ENCODE assay signal across 12 cellular contexts in genomic region chr9:93578844-93579243, GRCh38. TPM values are rescaled to one million over a fixed set of nuclear protein-coding genes. Genes with fewer than 3 reads are reported as not detected.
DNase-seq lines count a peak whose midpoint lies in the region; ATAC-seq and TF ChIP-seq lines count a peak whose summit lies in the region.
"Had no signal": no experiment of that assay in that cellular context is flagged by ENCODE, and none has a peak within 500 bp of the region (broad histone marks: within the 10 kb centered on the region; RNA-seq: fewer than 3 reads in every experiment).

No MANE protein-coding gene starts in this region.

- intact Hi-C loops in IMR-90 (cut with micrococcal nuclease) = loop anchor here (5.0 kb wide), 1 partner anchor 88 kb away; no protein-coding TSS in a partner anchor
- intact Hi-C loops in ovary (cut with DNase I) = loop anchor here in 1 of 4 donors (10.0 kb wide), 1 partner anchor 456 kb away; no protein-coding TSS in a partner anchor

- H2AK9ac ChIP-seq in IMR-90 (replicated peaks; ENCODE audit: low read depth, low read length, poor library complexity) = peak overlapping the region; percentile 19

- CTCF ChIA-PET in IMR-90 (lab: Yijun Ruan, JAX) = no interaction called here

- H2AFZ ChIP-seq in IMR-90 (replicated peaks; ENCODE audit: low read length, poor library complexity) = no peak overlapping the region

- TF ChIP-seq CTCF in C4-2B (conservative IDR thresholded peaks at IDR 0.05) (no peak), IMR-90 (conservative IDR thresholded peaks at IDR 0.05; ENCODE audit: low read depth, low read length) (no peak), ovary (IDR thresholded peaks at IDR 0.05) (no peak)

- in situ Hi-C loops in IMR-90 (cut with MboI; ENCODE audit: low sequenced_read_pairs) = no loop called here

- H3K4me3 ChIP-seq in IMR-90 (ENCODE audit: insufficient read depth, low read depth, low read length) (no peak overlapping the region), endocrine pancreas (ENCODE audit: control insufficient read depth, insufficient read depth, low read length) (no peak overlapping the region), ovary (no peak overlapping the region)

- POLR2A ChIA-PET in IMR-90 (lab: Charles Lee; ENCODE audit: unreplicated experiment) = interaction anchor here (0.7 kb wide), 1 partner anchor 12 kb away, joined by 3 read pairs; no protein-coding TSS in a partner anchor

- no peak overlapping the region for H2BK120ac ChIP-seq in IMR-90 (ENCODE audit: low read depth, low read length)

- H3K9me3 ChIP-seq in IMR-90 (ENCODE audit: control insufficient read depth, insufficient read depth, low read length) = no peaks in the 10 kb centered on the region
- no peaks in the 10 kb centered on the region for H3K9me3 ChIP-seq in endocrine pancreas (ENCODE audit: control insufficient read depth, low read length)
- no peaks in the 10 kb centered on the region for H3K9me3 ChIP-seq in ovary
- H3K9me3 ChIP-seq: Caco-2 had no signal

- no peak for TF ChIP-seq RAD21 in IMR-90 (IDR thresholded peaks at IDR 0.05; ENCODE audit: low read length)

- H3K4me1 ChIP-seq in IMR-90 (ENCODE audit: control insufficient read depth, insufficient read depth, low read length) (peaks cover 26% of the 10 kb centered on the region), endocrine pancreas (ENCODE audit: control insufficient read depth, insufficient read depth, low read length) (peaks cover 7% of the 10 kb centered on the region), ovary (ENCODE audit: insufficient read depth) (peaks cover 4% of the 10 kb centered on the region)

- BruUV-seq in IMR-90 (replicated peaks; lab: Mats Ljungman, UMichigan) = no TSS peak

- TF ChIP-seq POLR2A in IMR-90 (IDR thresholded peaks at IDR 0.05; ENCODE audit: low read depth, low read length) (no peak), ovary (IDR thresholded peaks at IDR 0.05) (no peak)

- H4K91ac ChIP-seq in IMR-90 (ENCODE audit: insufficient read depth, low read depth, low read length) = no peak overlapping the region

- H3K4me2 ChIP-seq in IMR-90 (ENCODE audit: low read depth, low read length) = no peak overlapping the region

- no peak overlapping the region for H4K8ac ChIP-seq in IMR-90 (ENCODE audit: low read depth in 2 of 2, low read length in 2 of 2)

- ATAC-seq in IMR-90 (ENCODE audit: low read depth) = no peak
- ATAC-seq in GM19395 (IDR thresholded peaks at IDR 0.05; ENCODE audit: unreplicated experiment) = no peak

- WGBS in IMR-90 (ENCODE audit: extremely low coverage in 2 of 2, insufficient read length in 1 of 2), 2 experiments = no CpG with 5 or more reads among the region's 5 CpGs
- 65 to 66% (median 66%) methylated on average over 5 of the region's 5 CpGs for WGBS in ovary, 3 donors

- no peak overlapping the region for H3K14ac ChIP-seq in IMR-90 (replicated peaks; ENCODE audit: low read depth, low read length)

- DNase-seq in IMR-90 (no peak), ovary (peak in 3 of 5 donors; percentile 7 to 12 (median 11)), NOMO-1 treated with DMSO at 0.1 percent for 48 hours (lab: John Stamatoyannopoulos, UW; ENCODE audit: unreplicated experiment) (no peak), retina (no peak)
- no peak for DNase-seq in effector CD8-positive, alpha-beta T cell (lab: John Stamatoyannopoulos, UW)
- DNase-seq: Caco-2, hippocampal formation, NCI-H1417, SIG-M5 had no signal

- H2AK5ac ChIP-seq in IMR-90 (ENCODE audit: low read depth, low read length) = no peak overlapping the region

- no peak overlapping the region for H3K56ac ChIP-seq in IMR-90 (ENCODE audit: extremely low read depth, insufficient read depth, low read length)

- H3K27ac ChIP-seq in C4-2B (peak overlapping the region; percentile 92; the same call in 1 of the 2 replicates), IMR-90 (ENCODE audit: insufficient read depth, low read length) (no peak overlapping the region), ovary (peak overlapping the region in 1 of 2 donors; percentile 92)

- no peak overlapping the region for H2BK15ac ChIP-seq in IMR-90 (ENCODE audit: low read depth, low read length)

- dilution Hi-C loops in IMR-90 (cut with HindIII; ENCODE audit: low sequenced_read_pairs, unreplicated experiment) = no loop called here

- no peak overlapping the region for H3K18ac ChIP-seq in IMR-90 (ENCODE audit: low read depth, low read length)

- peaks cover 13% of the 10 kb centered on the region for H3K9me1 ChIP-seq in IMR-90 (ENCODE audit: insufficient read depth, low read length)

- TF ChIP-seq EP300 in ovary (IDR thresholded peaks at IDR 0.05) = no peak

- peaks cover 46% of the 10 kb centered on the region for H4K20me1 ChIP-seq in IMR-90 (ENCODE audit: insufficient read depth, low read length)

- H3K27me3 ChIP-seq in IMR-90 (ENCODE audit: control insufficient read depth, insufficient read depth, low read length) (no peaks in the 10 kb centered on the region), endocrine pancreas (ENCODE audit: control insufficient read depth, insufficient read depth, low read length) (no peaks in the 10 kb centered on the region), ovary (no peaks in the 10 kb centered on the region)

- no peak overlapping the region for H4K5ac ChIP-seq in IMR-90 (ENCODE audit: low read depth, low read length)

- H3K23ac ChIP-seq in IMR-90 (ENCODE audit: low read depth, low read length) = no peak overlapping the region; the same call in 1 of the 2 replicates

- H3K4ac ChIP-seq in IMR-90 (ENCODE audit: low read depth, low read length) = no peak overlapping the region

- peaks cover 32 to 71% of the 10 kb centered on the region in 2 experiments for H3K79me1 ChIP-seq in IMR-90 (ENCODE audit: low read depth in 1 of 2, low read length in 2 of 2)

- H2BK5ac ChIP-seq in IMR-90 (ENCODE audit: low read depth, low read length, poor library complexity, severe bottlenecking) = no peak overlapping the region

- no peak overlapping the region for H2BK20ac ChIP-seq in IMR-90 (ENCODE audit: low read depth, low read length)

- H3K36me3 ChIP-seq in IMR-90 (ENCODE audit: control insufficient read depth, insufficient read depth, low read length) = no peaks in the 10 kb centered on the region
- H3K36me3 ChIP-seq in endocrine pancreas (ENCODE audit: control insufficient read depth, insufficient read depth, low read length) = no peaks in the 10 kb centered on the region
- H3K36me3 ChIP-seq in ovary = no peaks in the 10 kb centered on the region

- H3K9ac ChIP-seq in IMR-90 (ENCODE audit: low read depth, low read length) (no peak overlapping the region), endocrine pancreas (ENCODE audit: control insufficient read depth, insufficient read depth, low read length) (peak overlapping the region; percentile 8)

TF ChIP-seq in IMR-90, 13 proteins besides CTCF, POLR2A, EP300 and RAD21:
- TF ChIP-seq USF2 (IDR thresholded peaks at IDR 0.05; ENCODE audit: low read depth, low read length) = no peak
- TF ChIP-seq FOS (IDR thresholded peaks at IDR 0.05; ENCODE audit: low read depth, low read length) = no peak
- no peak for TF ChIP-seq MAZ (IDR thresholded peaks at IDR 0.05; ENCODE audit: borderline replicate concordance, low read depth, low read length)
- TF ChIP-seq SMC3 (IDR thresholded peaks at IDR 0.05; ENCODE audit: low read depth, low read length) = no peak
- no peak for TF ChIP-seq NFE2L2 (IDR thresholded peaks at IDR 0.05; ENCODE audit: low read depth, low read length)
- TF ChIP-seq MXI1 (IDR thresholded peaks at IDR 0.05; ENCODE audit: borderline replicate concordance, low read depth, low read length) = no peak
- TF ChIP-seq BHLHE40 (IDR thresholded peaks at IDR 0.05; ENCODE audit: low read depth, low read length) = no peak

RNA-seq across cellular contexts. Expression of gene PHF2, which starts 2.5 kb away (rescaled TPM):
- total RNA-seq in IMR-90 (2012; rRNA removed) = 5.9 and 6.9 TPM in 2 replicates
- polyA plus RNA-seq in IMR-90 (2012; rRNA removed) = 9.5 and 9.6 TPM in 2 replicates
- polyA plus RNA-seq in IMR-90 (2012; cell fraction: cytosol; rRNA removed) = 5.9 and 8.8 TPM in 2 replicates
- polyA plus RNA-seq in IMR-90 (2012; cell fraction: nucleus; rRNA removed; ENCODE audit: low replicate concordance) = 21.2 and 22.2 TPM in 2 replicates
- 10 to 100 TPM; 20.3 to 50.1 (median 40.8) TPM for total RNA-seq in ovary
- polyA plus RNA-seq in ovary = 10 to 100 TPM; 29.7 to 33.0 TPM

Comparison
In these comparisons a context has a peak if more than half of its experiments do, and no peak if none do; other contexts are left out.
1. DNase-seq: peak in ovary (3 of 5); none in IMR-90 (single experiment), NOMO-1 treated with DMSO at 0.1 percent for 48 hours (single experiment), retina (single experiment) and effector CD8-positive, alpha-beta T cell (single experiment).